Comparison of ENCODE assay signal across 14 cellular contexts in the genomic region with DNA sequence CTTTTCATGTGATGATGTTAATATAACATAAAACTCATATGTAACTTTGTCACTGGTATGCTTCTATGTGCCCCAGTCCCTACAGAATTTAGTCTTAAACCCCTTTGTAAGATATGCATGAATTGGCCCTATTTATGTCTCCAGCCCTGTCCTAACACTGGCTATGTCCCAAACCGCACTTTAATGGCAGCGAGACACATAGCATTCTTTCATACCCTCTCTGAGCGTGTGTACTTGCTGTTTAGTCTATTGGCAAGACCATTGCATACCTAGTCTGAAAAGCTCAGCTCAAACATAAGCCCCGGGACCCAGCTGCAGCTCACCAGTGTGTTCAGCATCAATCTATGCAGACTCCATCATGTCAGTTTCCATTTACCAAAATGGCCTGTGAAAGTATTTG.
DNase-seq lines count a peak whose midpoint lies in the region; ATAC-seq and TF ChIP-seq lines count a peak whose summit lies in the region.
"Had no signal": no experiment of that assay in that cellular context is flagged by ENCODE, and none has a peak within 500 bp of the region (broad histone marks: within the 10 kb centered on the region; RNA-seq: fewer than 3 reads in every experiment).

No MANE protein-coding gene starts in this region.

- H3K4me3 ChIP-seq in astrocyte of the spinal cord (ENCODE audit: low read depth, low read length) = no peak overlapping the region

- no peaks in the 10 kb centered on the region for H3K27me3 Mint-ChIP-seq in stimulated activated memory B cell treated with anti-CD40 and anti-IgM and Interleukin-4, amounts not matched to agents 10 μg/mL and 1 μg/mL and 100 μg/mL, for 72 hours
- H3K27me3 Mint-ChIP-seq: B cell; CD4-positive, alpha-beta memory T cell had no signal

- no peaks in the 10 kb centered on the region for H3K36me3 Mint-ChIP-seq in stimulated activated memory B cell treated with anti-CD40 and anti-IgM and Interleukin-4, amounts not matched to agents 10 μg/mL and 1 μg/mL and 100 μg/mL, for 72 hours
- H3K36me3 Mint-ChIP-seq: CD4-positive, alpha-beta memory T cell had no signal

- no peak overlapping the region for H3K4me3 Mint-ChIP-seq in stimulated activated memory B cell treated with anti-CD40 and anti-IgM and Interleukin-4, amounts not matched to agents 10 μg/mL and 1 μg/mL and 100 μg/mL, for 72 hours
- H3K4me3 Mint-ChIP-seq: B cell; CD4-positive, alpha-beta memory T cell had no signal

- H3K9me3 Mint-ChIP-seq in stimulated activated memory B cell treated with anti-CD40 and anti-IgM and Interleukin-4, amounts not matched to agents 10 μg/mL and 1 μg/mL and 100 μg/mL, for 72 hours = no peaks in the 10 kb centered on the region

- in situ Hi-C loops in astrocyte of the spinal cord (cut with HindIII; ENCODE audit: low sequenced_read_pairs) = no loop called here

- H3K4me1 Mint-ChIP-seq in stimulated activated memory B cell treated with anti-CD40 and anti-IgM and Interleukin-4, amounts not matched to agents 10 μg/mL and 1 μg/mL and 100 μg/mL, for 72 hours = no peaks in the 10 kb centered on the region
- H3K4me1 Mint-ChIP-seq: B cell; CD4-positive, alpha-beta memory T cell had no signal

- peak; percentile 36 for ATAC-seq in stimulated activated memory B cell treated with anti-CD40 and anti-IgM and Interleukin-4, amounts not matched to agents 10 μg/mL and 1 μg/mL and 100 μg/mL, for 72 hours
- ATAC-seq: HCT116, HepG2 had no signal

- DNase-seq in H4 (ENCODE audit: low spot score) = peak; percentile 57
- peak; percentile 49 for DNase-seq in RPMI7951 (ENCODE audit: low read depth)
- peak; percentile 29 for DNase-seq in astrocyte of the spinal cord (ENCODE audit: low read depth, low spot score)
- no peak for DNase-seq in NCI-H226
- DNase-seq in NCI-H510A treated with DMSO at 0.1 percent for 48 hours (lab: John Stamatoyannopoulos, UW) = no peak
- DNase-seq in epidermal melanocyte (ENCODE audit: insufficient read length, low spot score) = no peak
- DNase-seq: ACHN; CD4-positive, alpha-beta memory T cell; DMS79; EL had no signal

- no peak overlapping the region for H3K27ac Mint-ChIP-seq in stimulated activated memory B cell treated with anti-CD40 and anti-IgM and Interleukin-4, amounts not matched to agents 10 μg/mL and 1 μg/mL and 100 μg/mL, for 72 hours
- H3K27ac Mint-ChIP-seq: B cell; CD4-positive, alpha-beta memory T cell had no signal

- no peak for TF ChIP-seq CTCF in astrocyte of the spinal cord (IDR thresholded peaks at IDR 0.05; ENCODE audit: low read depth, low read length)

Comparison
In these comparisons a context has a peak if more than half of its experiments do, and no peak if none do; other contexts are left out.
1. DNase-seq: peak in H4 (single experiment), RPMI7951 (single experiment) and astrocyte of the spinal cord (single experiment); none in NCI-H226 (single experiment), NCI-H510A treated with DMSO at 0.1 percent for 48 hours (single experiment) and epidermal melanocyte (single experiment).